8 cellular contexts compared by ENCODE assay signal in genomic region chr19:58519087-58519354, GRCh38. TPM values are rescaled to one million over a fixed set of nuclear protein-coding genes. Genes with fewer than 3 reads are reported as not detected.
DNase-seq lines count a peak whose midpoint lies in the region; ATAC-seq, FAIRE-seq and TF ChIP-seq lines count a peak whose summit lies in the region.

No MANE protein-coding gene starts in this region.

- H3K79me2 ChIP-seq in K562 (ENCODE audit: control insufficient read depth, insufficient read depth, low read length) = peaks cover 55% of the 10 kb centered on the region

- FAIRE-seq in K562 (lab: Jason Lieb, UNC) = peak; percentile 37

- POLR2A ChIA-PET in K562 (lab: Yijun Ruan, JAX) = interaction anchor here (0.6 to 2.3 kb wide), 13 partner anchors 13 to 336 kb away, joined by 3 to 14 read pairs (median 6); partner anchors contain the start of genes CHMP2A, TRIM28, ZNF274 and ZNF837

- H3K36me3 ChIP-seq in BLaER1 treated with 17β-estradiol and CSF1 and Interleukin-3, amounts not matched to agents 10 nM and 100 nM = peaks cover 17 to 30% (median 23%) of the 10 kb centered on the region in 11 experiments
- H3K36me3 ChIP-seq in K562 (ENCODE audit: control insufficient read depth, insufficient read depth, low read length) = peaks cover 29% of the 10 kb centered on the region; the same call in 2 of the 3 replicates
- H3K36me3 ChIP-seq in rectal smooth muscle tissue (ENCODE audit: control insufficient read depth, insufficient read depth, low read length) = peaks cover 8% of the 10 kb centered on the region

- peaks cover 8 to 37% (median 24%) of the 10 kb centered on the region in 11 experiments; a peak in 14 of 22 replicates for H4K20me1 ChIP-seq in BLaER1 treated with 17β-estradiol and CSF1 and Interleukin-3, amounts not matched to agents 10 nM and 100 nM
- H4K20me1 ChIP-seq in K562 (replicated peaks; ENCODE audit: control insufficient read depth, insufficient read depth, low read length) = no peaks in the 10 kb centered on the region

- CTCF ChIA-PET in K562 (lab: Yijun Ruan, JAX; ENCODE audit: low intra/inter-chr PET ratio) = interaction anchor here (0.6 to 2.7 kb wide), 5 partner anchors 25 to 337 kb away, joined by 3 to 23 read pairs (median 4); partner anchors contain the start of genes TRIM28 and ZNF274

- in situ Hi-C loops in K562 (cut with MboI) = no loop called here

- no peak; a peak in 1 of 4 replicates for TF ChIP-seq RAD21 in K562 (CRISPR knock-in tag; conservative IDR thresholded peaks at IDR 0.05 in 1 of 2, IDR thresholded peaks at IDR 0.05 in 1 of 2)

- intact Hi-C loops in K562 (cut with micrococcal nuclease) = loop anchor here (1.0 kb wide), 4 partner anchors 43 to 300 kb away; partner anchors contain the start of genes ZNF446 and ZSCAN22

- no peak for TF ChIP-seq EP300 in K562 (IDR thresholded peaks at IDR 0.05; ENCODE audit: low read length)

- H3K27ac ChIP-seq in BLaER1 treated with 17β-estradiol and CSF1 and Interleukin-3, amounts not matched to agents 10 nM and 100 nM = peak overlapping the region; percentile 90 to 99 (median 94)
- H3K27ac ChIP-seq in K562 (ENCODE audit: extremely low read depth, low read depth, low read length) = peak overlapping the region; percentile 92
- H3K27ac ChIP-seq in rectal smooth muscle tissue (ENCODE audit: low read depth, low read length) = peak overlapping the region; percentile 99

- DNase-seq in NCI-H1105 (lab: John Stamatoyannopoulos, UW) (peak; percentile 32), T follicular helper cell (ENCODE audit: low read depth) (peak; percentile 33), K562 (ENCODE audit: extremely low read depth in 1 of 4, low spot score in 3 of 4) (peak; percentile 64 to 82 (median 75)), hypothalamus (lab: John Stamatoyannopoulos, UW) (peak in 36 of 51 donors; percentile 9 to 68 (median 48)), NK-92 (lab: John Stamatoyannopoulos, UW; ENCODE audit: unreplicated experiment) (no peak)

- peak overlapping the region; percentile 91 to 99 (median 95) for H3K9ac ChIP-seq in BLaER1 treated with 17β-estradiol and CSF1 and Interleukin-3, amounts not matched to agents 10 nM and 100 nM
- H3K9ac ChIP-seq in K562 (ENCODE audit: insufficient read depth in 1 of 2, low read depth in 2 of 2, low read length in 2 of 2) = peak overlapping the region; percentile 95 to 97
- peak overlapping the region; percentile 94 for H3K9ac ChIP-seq in rectal smooth muscle tissue (ENCODE audit: low read length)

- WGBS in K562 (ENCODE audit: insufficient coverage, low coverage, missing lambda C conversion rate) = 0% methylated on average over 12 of the region's 14 CpGs

- H3K27me3 ChIP-seq in BLaER1 treated with 17β-estradiol and CSF1 and Interleukin-3, amounts not matched to agents 10 nM and 100 nM = no peaks in the 10 kb centered on the region
- no peaks in the 10 kb centered on the region for H3K27me3 ChIP-seq in K562 (ENCODE audit: control insufficient read depth in 2 of 2, insufficient read depth in 2 of 2, low read length in 2 of 2)
- no peaks in the 10 kb centered on the region for H3K27me3 ChIP-seq in rectal smooth muscle tissue (ENCODE audit: control insufficient read depth, insufficient read depth, low read length)

- BruUV-seq in K562 (replicated peaks; lab: Mats Ljungman, UMichigan) = no TSS peak

- peak overlapping the region; percentile 92 to 100 (median 98) for H3K4me2 ChIP-seq in BLaER1 treated with 17β-estradiol and CSF1 and Interleukin-3, amounts not matched to agents 10 nM and 100 nM
- H3K4me2 ChIP-seq in K562 (ENCODE audit: insufficient read depth, low read length) = peak overlapping the region; percentile 98

- H3K9me1 ChIP-seq in K562 (ENCODE audit: control insufficient read depth, insufficient read depth, low read length) = peaks cover 5% of the 10 kb centered on the region

- H3K4me3 ChIP-seq in BLaER1 treated with 17β-estradiol and CSF1 and Interleukin-3, amounts not matched to agents 10 nM and 100 nM = peak overlapping the region; percentile 69 to 91 (median 81)
- H3K4me3 ChIP-seq in K562 (peak overlapping the region; percentile 79), rectal smooth muscle tissue (ENCODE audit: low read length) (peak overlapping the region; percentile 95)

- H3K9me3 ChIP-seq in BLaER1 treated with 17β-estradiol and CSF1 and Interleukin-3, amounts not matched to agents 10 nM and 100 nM (replicated peaks in 1 of 11) = no peaks in the 10 kb centered on the region
- H3K9me3 ChIP-seq in K562 (replicated peaks; ENCODE audit: control insufficient read depth, insufficient read depth, low read depth, low read length) = no peaks in the 10 kb centered on the region

- TF ChIP-seq POLR2A in K562 (conservative IDR thresholded peaks at IDR 0.05) = no peak

- peaks cover 43 to 62% (median 47%) of the 10 kb centered on the region in 10 experiments for H3K4me1 ChIP-seq in BLaER1 treated with 17β-estradiol and CSF1 and Interleukin-3, amounts not matched to agents 10 nM and 100 nM
- H3K4me1 ChIP-seq in K562 (replicated peaks in 1 of 2; ENCODE audit: control insufficient read depth in 2 of 2, insufficient read depth in 2 of 2, low read length in 2 of 2) (peaks cover 9 to 50% of the 10 kb centered on the region in 2 experiments), rectal smooth muscle tissue (ENCODE audit: control insufficient read depth, insufficient read depth, low read length) (peaks cover 17% of the 10 kb centered on the region)

- TF ChIP-seq CTCF in K562 (IDR thresholded peaks at IDR 0.05 in 2 of 3, conservative IDR thresholded peaks at IDR 0.05 in 1 of 3; ENCODE audit: insufficient read depth in 2 of 3, low read depth in 1 of 3, low read length in 3 of 3) = peak; percentile 69 to 77 (median 75); a peak in 5 of 6 replicates

- peak overlapping the region; percentile 99 for H2AFZ ChIP-seq in K562 (ENCODE audit: low read depth, low read length)

- ATAC-seq in GM21360 (IDR thresholded peaks at IDR 0.05; ENCODE audit: unreplicated experiment) (peak; percentile 4), K562 (peak; percentile 77)

RNA-seq across cellular contexts. Expression of gene ZBTB45, which starts 0.6 kb away (rescaled TPM):
- total RNA-seq in K562 (2011; cell fraction: chromatin; rRNA removed; ENCODE audit: low replicate concordance) = 5.0 and 18.1 TPM in 2 replicates
- 20.8 and 21.2 TPM in 2 replicates for total RNA-seq in K562 (2011; cell fraction: nucleolus; rRNA removed)
- total RNA-seq in K562 (2011; cell fraction: nucleoplasm; rRNA removed) = 9.8 and 10.9 TPM in 2 replicates
- total RNA-seq in K562 (2014; rRNA removed) (7.2 and 7.8 TPM in 2 replicates), K562 (2014; rRNA removed; fragmentation: Illumina TruSeq; extraction: Trizol) (0.32 and 0.58 TPM in 2 replicates), K562 (2015; rRNA removed; fragmentation: Illumina TruSeq; extraction: Trizol) (2.2 and 2.7 TPM in 2 replicates), K562 (2021) (14.0 and 16.1 TPM in 2 replicates)
- polyA plus RNA-seq in K562 (2011; rRNA removed) (1.4 and 4.0 TPM in 2 replicates), K562 (2014; fragmentation: Illumina TruSeq; extraction: Trizol) (1.8 and 4.7 TPM in 2 replicates), K562 (2014; fragmentation: Nextera tagmentation; extraction: Ambion mirVana) (under 1 TPM; 0.08 to 0.13 TPM), K562 (2014; rRNA removed) (5.8 and 6.8 TPM in 2 replicates)
- 3.6 and 10.4 TPM in 2 replicates for polyA plus RNA-seq in K562 (2011; cell fraction: cytosol; rRNA removed)
- 7.2 and 14.2 TPM in 2 replicates for polyA plus RNA-seq in K562 (2011; cell fraction: nucleus; rRNA removed)
- polyA plus RNA-seq in K562 (2012) = 11.7 TPM in 2 replicates
- 1.9 and 2.0 TPM in 2 replicates for polyA minus RNA-seq in K562 (2011; rRNA and poly(A)+ RNA removed)
- polyA minus RNA-seq in K562 (2011; cell fraction: cytosol; rRNA and poly(A)+ RNA removed) = 5.1 and 6.6 TPM in 2 replicates
- 10.7 and 11.2 TPM in 2 replicates for polyA minus RNA-seq in K562 (2011; cell fraction: nucleus; rRNA and poly(A)+ RNA removed)

RNA-seq across cellular contexts. Expression of gene SLC27A5, which starts 7.2 kb away (rescaled TPM):
- 36.1 and 123 TPM in 2 replicates for total RNA-seq in K562 (2011; cell fraction: chromatin; rRNA removed; ENCODE audit: low replicate concordance)
- total RNA-seq in K562 (2011; cell fraction: nucleolus; rRNA removed) = 97.2 and 108 TPM in 2 replicates
- 71.8 and 76.0 TPM in 2 replicates for total RNA-seq in K562 (2011; cell fraction: nucleoplasm; rRNA removed)
- total RNA-seq in K562 (2014; rRNA removed) (101 and 152 TPM in 2 replicates), K562 (2014; rRNA removed; fragmentation: Illumina TruSeq; extraction: Trizol) (29.4 and 48.4 TPM in 2 replicates), K562 (2015; rRNA removed; fragmentation: Illumina TruSeq; extraction: Trizol) (42.2 and 45.2 TPM in 2 replicates), K562 (2021) (58.2 and 67.5 TPM in 2 replicates)
- polyA plus RNA-seq in K562 (2011; rRNA removed) (64.7 and 86.6 TPM in 2 replicates), K562 (2014; fragmentation: Illumina TruSeq; extraction: Trizol) (56.9 and 85.4 TPM in 2 replicates), K562 (2014; fragmentation: Nextera tagmentation; extraction: Ambion mirVana) (100 to 1,000 TPM; 316 to 318 TPM), K562 (2014; rRNA removed) (89.7 and 116 TPM in 2 replicates)
- 140 and 167 TPM in 2 replicates for polyA plus RNA-seq in K562 (2011; cell fraction: cytosol; rRNA removed)
- polyA plus RNA-seq in K562 (2011; cell fraction: nucleus; rRNA removed) = 86.2 and 95.1 TPM in 2 replicates
- 59.7 and 101 TPM in 2 replicates for polyA plus RNA-seq in K562 (2012)
- 29.8 and 50.1 TPM in 2 replicates for polyA minus RNA-seq in K562 (2011; rRNA and poly(A)+ RNA removed)
- polyA minus RNA-seq in K562 (2011; cell fraction: cytosol; rRNA and poly(A)+ RNA removed) = 24.3 and 35.0 TPM in 2 replicates
- 31.1 and 32.6 TPM in 2 replicates for polyA minus RNA-seq in K562 (2011; cell fraction: nucleus; rRNA and poly(A)+ RNA removed)

RNA-seq across cellular contexts. Expression of gene TRIM28, which starts 24.8 kb away (rescaled TPM):
- 526 and 1,695 TPM in 2 replicates for total RNA-seq in K562 (2011; cell fraction: chromatin; rRNA removed; ENCODE audit: low replicate concordance)
- 1,048 and 1,300 TPM in 2 replicates for total RNA-seq in K562 (2011; cell fraction: nucleolus; rRNA removed)
- 609 and 709 TPM in 2 replicates for total RNA-seq in K562 (2011; cell fraction: nucleoplasm; rRNA removed)
- 779 and 1,386 TPM in 2 replicates for total RNA-seq in K562 (2014; rRNA removed)
- 358 and 467 TPM in 2 replicates for total RNA-seq in K562 (2014; rRNA removed; fragmentation: Illumina TruSeq; extraction: Trizol)
- total RNA-seq in K562 (2015; rRNA removed; fragmentation: Illumina TruSeq; extraction: Trizol) = 523 and 570 TPM in 2 replicates
- 752 and 797 TPM in 2 replicates for total RNA-seq in K562 (2021)
- polyA plus RNA-seq in K562 (2011; rRNA removed) = 434 and 1,024 TPM in 2 replicates
- polyA plus RNA-seq in K562 (2011; cell fraction: cytosol; rRNA removed) = 553 and 1,059 TPM in 2 replicates
- 1,513 and 2,015 TPM in 2 replicates for polyA plus RNA-seq in K562 (2011; cell fraction: nucleus; rRNA removed)
- 1,261 and 1,407 TPM in 2 replicates for polyA plus RNA-seq in K562 (2012)
- polyA plus RNA-seq in K562 (2014; fragmentation: Illumina TruSeq; extraction: Trizol) = 640 and 764 TPM in 2 replicates
- 10 to 100 TPM; 12.1 to 29.3 TPM for polyA plus RNA-seq in K562 (2014; fragmentation: Nextera tagmentation; extraction: Ambion mirVana)
- polyA plus RNA-seq in K562 (2014; rRNA removed) = 490 and 541 TPM in 2 replicates
- 826 and 1,247 TPM in 2 replicates for polyA minus RNA-seq in K562 (2011; rRNA and poly(A)+ RNA removed)
- 1,076 and 1,289 TPM in 2 replicates for polyA minus RNA-seq in K562 (2011; cell fraction: cytosol; rRNA and poly(A)+ RNA removed)
- polyA minus RNA-seq in K562 (2011; cell fraction: nucleus; rRNA and poly(A)+ RNA removed) = 406 and 505 TPM in 2 replicates

RNA-seq across cellular contexts. Expression of gene CHMP2A, which starts 35.9 kb away (rescaled TPM):
- 34.9 and 55.0 TPM in 2 replicates for total RNA-seq in K562 (2011; cell fraction: chromatin; rRNA removed; ENCODE audit: low replicate concordance)
- 42.5 and 47.5 TPM in 2 replicates for total RNA-seq in K562 (2011; cell fraction: nucleolus; rRNA removed)
- total RNA-seq in K562 (2011; cell fraction: nucleoplasm; rRNA removed) = 36.2 and 43.3 TPM in 2 replicates
- total RNA-seq in K562 (2014; rRNA removed) = 127 and 142 TPM in 2 replicates
- total RNA-seq in K562 (2014; rRNA removed; fragmentation: Illumina TruSeq; extraction: Trizol) = 49.3 and 58.4 TPM in 2 replicates
- total RNA-seq in K562 (2015; rRNA removed; fragmentation: Illumina TruSeq; extraction: Trizol) = 86.9 and 87.2 TPM in 2 replicates
- 88.4 and 89.8 TPM in 2 replicates for total RNA-seq in K562 (2021)
- polyA plus RNA-seq in K562 (2011; rRNA removed) = 81.7 and 86.7 TPM in 2 replicates
- 111 and 116 TPM in 2 replicates for polyA plus RNA-seq in K562 (2011; cell fraction: cytosol; rRNA removed)
- 72.3 and 77.4 TPM in 2 replicates for polyA plus RNA-seq in K562 (2011; cell fraction: nucleus; rRNA removed)
- polyA plus RNA-seq in K562 (2012) = 122 and 150 TPM in 2 replicates
- polyA plus RNA-seq in K562 (2014; fragmentation: Illumina TruSeq; extraction: Trizol) = 110 and 112 TPM in 2 replicates
- 10 to 100 TPM; 57.6 to 71.1 TPM for polyA plus RNA-seq in K562 (2014; fragmentation: Nextera tagmentation; extraction: Ambion mirVana)
- polyA plus RNA-seq in K562 (2014; rRNA removed) = 154 and 159 TPM in 2 replicates
- polyA minus RNA-seq in K562 (2011; rRNA and poly(A)+ RNA removed) = 162 and 173 TPM in 2 replicates
- polyA minus RNA-seq in K562 (2011; cell fraction: cytosol; rRNA and poly(A)+ RNA removed) = 59.5 and 70.2 TPM in 2 replicates
- 15.3 and 24.0 TPM in 2 replicates for polyA minus RNA-seq in K562 (2011; cell fraction: nucleus; rRNA and poly(A)+ RNA removed)

RNA-seq across cellular contexts. Expression of gene UBE2M, which starts 39.4 kb away (rescaled TPM):
- total RNA-seq in K562 (2011; cell fraction: chromatin; rRNA removed; ENCODE audit: low replicate concordance) = 47.2 and 87.3 TPM in 2 replicates
- total RNA-seq in K562 (2011; cell fraction: nucleolus; rRNA removed) = 77.7 and 87.6 TPM in 2 replicates
- 51.2 and 56.4 TPM in 2 replicates for total RNA-seq in K562 (2011; cell fraction: nucleoplasm; rRNA removed)
- total RNA-seq in K562 (2014; rRNA removed) (101 and 139 TPM in 2 replicates), K562 (2014; rRNA removed; fragmentation: Illumina TruSeq; extraction: Trizol) (79.2 and 81.1 TPM in 2 replicates), K562 (2015; rRNA removed; fragmentation: Illumina TruSeq; extraction: Trizol) (85.7 and 86.5 TPM in 2 replicates), K562 (2021) (127 and 131 TPM in 2 replicates)
- polyA plus RNA-seq in K562 (2011; rRNA removed) (92.0 and 117 TPM in 2 replicates), K562 (2014; fragmentation: Illumina TruSeq; extraction: Trizol) (137 and 163 TPM in 2 replicates), K562 (2014; fragmentation: Nextera tagmentation; extraction: Ambion mirVana) (1 to 10 TPM in 1 of 2 experiments, under 1 TPM in 1; 0.92 to 1.5 TPM), K562 (2014; rRNA removed) (84.8 and 96.4 TPM in 2 replicates)
- 81.3 and 96.5 TPM in 2 replicates for polyA plus RNA-seq in K562 (2011; cell fraction: cytosol; rRNA removed)
- polyA plus RNA-seq in K562 (2011; cell fraction: nucleus; rRNA removed) = 119 and 126 TPM in 2 replicates
- 112 and 160 TPM in 2 replicates for polyA plus RNA-seq in K562 (2012)
- 69.1 and 92.2 TPM in 2 replicates for polyA minus RNA-seq in K562 (2011; rRNA and poly(A)+ RNA removed)
- 57.2 and 68.0 TPM in 2 replicates for polyA minus RNA-seq in K562 (2011; cell fraction: cytosol; rRNA and poly(A)+ RNA removed)
- 15.5 and 29.4 TPM in 2 replicates for polyA minus RNA-seq in K562 (2011; cell fraction: nucleus; rRNA and poly(A)+ RNA removed)
